ENCODE assay signal across 1 cellular context in the genomic region with DNA sequence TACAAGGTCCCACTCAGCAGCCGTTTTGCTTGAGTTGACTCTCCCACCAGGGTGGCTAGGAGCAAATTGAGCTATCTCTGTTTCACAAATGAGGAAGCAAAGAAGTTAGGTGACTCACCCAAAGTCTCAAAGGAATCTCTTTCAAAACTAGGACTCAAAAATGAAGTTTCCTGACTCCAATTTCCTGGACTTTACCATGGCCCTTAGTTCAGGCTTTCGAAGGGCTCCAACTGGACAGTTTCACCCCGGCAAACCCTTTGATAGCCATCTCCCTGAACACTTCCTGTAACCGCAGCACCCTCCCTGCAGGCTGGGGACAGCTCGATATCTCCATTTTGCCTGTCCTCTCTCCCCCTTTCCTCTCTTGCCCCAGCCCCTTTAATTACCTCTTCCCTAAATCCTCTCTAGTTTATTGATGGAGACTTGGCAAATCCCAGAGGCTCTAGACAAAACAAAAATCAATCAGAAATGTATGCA.
TF ChIP-seq lines count a peak whose summit lies in the region.

No MANE protein-coding gene starts in this region.

TF ChIP-seq in endothelial cell of umbilical vein, 7 proteins besides CTCF, POLR2A, EP300 and RAD21 (continued from another document):
- TF ChIP-seq, protein P1, sequence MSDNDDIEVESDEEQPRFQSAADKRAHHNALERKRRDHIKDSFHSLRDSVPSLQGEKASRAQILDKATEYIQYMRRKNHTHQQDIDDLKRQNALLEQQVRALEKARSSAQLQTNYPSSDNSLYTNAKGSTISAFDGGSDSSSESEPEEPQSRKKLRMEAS (IDR thresholded peaks at IDR 0.05; ENCODE audit: insufficient read depth, insufficient read length) = no peak
- TF ChIP-seq POLR2AphosphoS5 (IDR thresholded peaks at IDR 0.05; ENCODE audit: insufficient read depth, low read depth, low read length) (no peak), FOS (IDR thresholded peaks at IDR 0.05; ENCODE audit: borderline replicate concordance, insufficient read depth, low read length) (no peak)
